In genomic region chr15:28991236-28992171, GRCh38 we compare ENCODE assay signal across 14 cellular contexts.
"Had no signal": no experiment of that assay in that cellular context is flagged by ENCODE, and none has a peak within 500 bp of the region (broad histone marks: within the 10 kb centered on the region; RNA-seq: fewer than 3 reads in every experiment).

No MANE protein-coding gene starts in this region.

- H3K27ac ChIP-seq: coronary artery, epithelial cell of prostate, tibial nerve had no signal

- H3K27me3 Mint-ChIP-seq: activated CD4-positive, alpha-beta T cell treated with anti-CD3 and anti-CD28 coated beads, Interleukin-2, amount 10 ng/mL, durations not matched to agents 24 days and 14 days; activated naive CD8-positive, alpha-beta T cell had no signal

- H3K9me3 Mint-ChIP-seq: activated CD4-positive, alpha-beta T cell treated with anti-CD3 and anti-CD28 coated beads, Interleukin-2, amount 10 ng/mL, durations not matched to agents 24 days and 14 days; T-helper 1 cell treated with Interleukin-12 subunit alpha and Interleukin-12 subunit beta and Interleukin-4 antibody, amounts not matched to agents 30 μg/mL and 1 μg/mL, for 36 hours; WTC11 had no signal

- H3K36me3 Mint-ChIP-seq: WTC11 had no signal

- ATAC-seq: left cardiac atrium, SK-N-SH treated with all-trans-retinoic acid at 6 μM for 48 hours, WTC11 had no signal

- DNase-seq: activated CD4-positive, alpha-beta T cell treated with anti-CD3 and anti-CD28 coated beads, Interleukin-2, amount 10 ng/mL, durations not matched to agents 24 days and 14 days; effector CD8-positive, alpha-beta T cell; left cardiac atrium; ovary; SHP77; stimulated activated CD4-positive, alpha-beta T cell treated with anti-CD3 and anti-CD28 coated beads, Interleukin-4, amount 100 ng/mL, for 4 hours had no signal

- H3K27ac Mint-ChIP-seq: activated CD4-positive, alpha-beta T cell treated with anti-CD3 and anti-CD28 coated beads, Interleukin-2, amount 10 ng/mL, durations not matched to agents 24 days and 14 days; T-helper 1 cell treated with Interleukin-12 subunit alpha and Interleukin-12 subunit beta and Interleukin-4 antibody, amounts not matched to agents 30 μg/mL and 1 μg/mL, for 36 hours; WTC11 had no signal

- H3K4me3 Mint-ChIP-seq: activated CD4-positive, alpha-beta T cell treated with anti-CD3 and anti-CD28 coated beads, Interleukin-2, amount 10 ng/mL, durations not matched to agents 24 days and 14 days; activated naive CD8-positive, alpha-beta T cell; nephron; T-helper 1 cell treated with Interleukin-12 subunit alpha and Interleukin-12 subunit beta and Interleukin-4 antibody, amounts not matched to agents 30 μg/mL and 1 μg/mL, for 36 hours; WTC11 had no signal
